In the genomic region with DNA sequence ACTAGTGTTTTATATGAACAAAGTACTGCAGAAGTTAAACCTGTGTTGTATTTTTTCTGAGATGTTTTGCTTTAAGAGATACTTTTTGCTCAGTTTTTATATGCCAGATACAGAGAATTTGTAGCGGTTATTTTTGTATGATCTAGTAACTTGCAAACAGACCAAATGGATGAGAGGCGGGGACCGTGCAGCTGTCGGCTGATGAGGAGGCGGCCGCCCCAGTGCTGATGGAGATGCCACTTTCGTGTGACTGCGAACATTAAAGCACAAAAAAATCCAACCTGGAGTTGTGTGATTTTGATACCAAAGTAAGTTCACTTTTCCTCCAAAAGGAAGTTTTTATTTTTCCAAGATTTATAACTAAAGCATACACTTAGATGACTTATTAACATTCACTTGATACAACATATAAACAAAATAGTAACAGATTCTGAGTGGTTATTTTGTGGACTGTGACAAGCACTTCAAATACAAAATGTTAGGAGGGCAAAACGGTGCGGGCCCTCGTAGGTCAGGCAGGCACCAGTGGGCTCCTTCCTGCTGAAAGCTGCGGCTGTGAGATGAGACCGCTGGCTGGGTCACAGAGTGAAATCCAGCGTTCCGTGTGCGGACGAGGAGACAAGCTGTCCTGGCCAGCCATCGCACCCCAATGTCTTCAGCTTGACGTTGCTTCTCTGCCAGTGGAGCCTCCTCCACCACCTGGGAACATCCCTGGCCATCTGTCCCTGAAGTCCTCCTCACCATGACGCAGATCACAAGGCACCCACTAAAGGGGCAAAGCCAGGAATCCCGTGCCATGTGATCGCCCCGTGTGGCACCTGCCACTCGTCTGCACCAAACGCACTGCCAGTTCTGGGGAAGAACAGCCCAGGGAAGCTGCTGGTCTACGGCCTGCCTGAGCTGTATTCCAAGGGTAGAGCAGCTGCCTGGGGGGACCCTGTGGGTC, we compare ENCODE assay signal across 1 cellular context.
A peak's percentile ranks its signal among the peaks of the same experiment; 100 is the strongest.
TF ChIP-seq lines count a peak whose summit lies in the region.

No MANE protein-coding gene starts in this region.

TF ChIP-seq in HCT116, 20 proteins besides CTCF, POLR2A, EP300 and RAD21:
- TF ChIP-seq POLR2AphosphoS5 (IDR thresholded peaks at IDR 0.05; ENCODE audit: low read depth, low read length) = 0 out of 2 replicates have a peak, but pooled peaks have one; percentile 5
- TF ChIP-seq ELF1 (IDR thresholded peaks at IDR 0.05; ENCODE audit: borderline replicate concordance, low read depth) = no peak
- TF ChIP-seq ZFX (IDR thresholded peaks at IDR 0.05) = no peak
- no peak for TF ChIP-seq YY1 (IDR thresholded peaks at IDR 0.05; ENCODE audit: extremely low read depth, insufficient replicate concordance, low read depth, low read length)
- TF ChIP-seq JUND (IDR thresholded peaks at IDR 0.05) = no peak
- TF ChIP-seq TCF7L2 (IDR thresholded peaks at IDR 0.05; ENCODE audit: borderline replicate concordance, extremely low read depth, insufficient read depth, insufficient read length) = no peak
